Comparison of ENCODE assay signal across 8 cellular contexts in the genomic region with DNA sequence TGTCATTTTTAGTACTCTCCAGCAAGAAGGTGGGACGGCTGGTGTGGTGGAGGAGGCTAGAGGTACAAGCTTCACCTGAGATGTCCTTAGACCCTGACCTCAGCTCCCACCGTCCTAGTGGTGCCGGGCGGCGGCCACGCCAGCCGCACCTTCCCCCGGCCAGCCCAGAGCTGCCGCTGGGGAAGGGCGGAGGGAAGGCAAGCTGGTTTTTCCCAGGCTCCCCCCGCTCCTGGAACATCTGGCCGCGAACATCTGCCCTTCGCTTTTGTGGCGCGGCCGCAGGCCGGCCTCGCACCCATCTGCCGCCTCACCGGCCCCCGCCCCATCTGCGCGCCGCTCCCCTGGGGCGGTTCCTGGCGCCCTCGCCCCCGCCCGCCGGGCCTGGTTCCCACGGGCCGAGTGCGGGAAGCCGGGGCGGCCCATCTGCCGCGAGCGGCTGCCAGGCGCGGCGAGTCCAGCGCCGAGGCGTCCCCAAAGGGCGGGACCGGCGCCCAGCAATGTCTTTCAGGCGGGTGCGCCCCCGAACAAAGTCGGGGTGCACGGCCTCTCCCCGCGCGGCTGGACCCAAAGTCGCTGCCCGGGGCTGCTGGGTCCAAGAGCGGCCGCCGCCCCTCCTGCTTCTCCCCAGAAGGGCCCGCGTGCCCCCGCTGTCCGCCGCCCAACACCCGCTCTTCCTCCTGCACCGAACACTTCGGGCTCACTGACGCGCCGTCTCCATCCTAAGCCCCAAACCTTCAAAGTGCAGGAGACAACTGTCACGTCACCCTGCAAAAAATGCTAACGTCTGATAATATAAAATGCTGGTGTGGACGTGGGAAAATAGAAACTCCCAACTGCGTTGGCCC. TPM values are rescaled to one million over a fixed set of nuclear protein-coding genes. Genes with fewer than 3 reads are reported as not detected.
DNase-seq lines count a peak whose midpoint lies in the region; ATAC-seq, FAIRE-seq and TF ChIP-seq lines count a peak whose summit lies in the region.

No MANE protein-coding gene starts in this region.

- no peak overlapping the region for H3K27ac ChIP-seq in endothelial cell of umbilical vein (ENCODE audit: insufficient read depth, low read depth, low read length)
- no peak overlapping the region for H3K27ac ChIP-seq in naive thymus-derived CD4-positive, alpha-beta T cell (ENCODE audit: low read depth, low read length)

- H3K4me1 Mint-ChIP-seq in naive thymus-derived CD4-positive, alpha-beta T cell, result peaks cover 5 to 8% (median 6%) of the 10 kb centered on the region in 7 donors

- H3K27ac Mint-ChIP-seq in naive thymus-derived CD4-positive, alpha-beta T cell, result peak overlapping the region in 1 of 9 donors; percentile 78

- H3K4me3 ChIP-seq in endothelial cell of umbilical vein (replicated peaks in 1 of 3; ENCODE audit: insufficient read depth in 1 of 3, low read depth in 1 of 3, low read length in 3 of 3), result peak overlapping the region; percentile 21 to 51 (median 38)
- peak overlapping the region; percentile 9 for H3K4me3 ChIP-seq in naive thymus-derived CD4-positive, alpha-beta T cell (ENCODE audit: low read length)

- TF ChIP-seq CTCF in endothelial cell of umbilical vein (IDR thresholded peaks at IDR 0.05; ENCODE audit: extremely low read depth in 1 of 2, insufficient read depth in 1 of 2, low read depth in 1 of 2, low read length in 2 of 2), result no peak

- peaks cover 0 to 3% (median 0%) of the 10 kb centered on the region in 5 donors for H3K36me3 Mint-ChIP-seq in naive thymus-derived CD4-positive, alpha-beta T cell

- FAIRE-seq in endothelial cell of umbilical vein (lab: Jason Lieb, UNC), result no peak

- peak; percentile 27 to 59 (median 54) for DNase-seq in NCI-H1417 (lab: John Stamatoyannopoulos, UW)
- DNase-seq in NCI-H1417 treated with DMSO at 0.1 percent for 48 hours (lab: John Stamatoyannopoulos, UW), result no peak
- peak; percentile 57 for DNase-seq in NCI-H82 treated with DMSO at 0.1 percent for 48 hours (lab: John Stamatoyannopoulos, UW; ENCODE audit: unreplicated experiment)
- DNase-seq in endothelial cell of umbilical vein (ENCODE audit: low read depth, low spot score), result peak; percentile 36
- peak in 1 of 9 donors; percentile 52 for DNase-seq in naive thymus-derived CD4-positive, alpha-beta T cell
- DNase-seq in HCEC 1CT, result no peak
- no peak for DNase-seq in DMS79 treated with DMSO at 0.1 percent for 48 hours (lab: John Stamatoyannopoulos, UW)

- TF ChIP-seq POLR2A in endothelial cell of umbilical vein (IDR thresholded peaks at IDR 0.05; ENCODE audit: low read depth, low read length), result no peak

- H3K4me1 ChIP-seq in endothelial cell of umbilical vein (ENCODE audit: control insufficient read depth, extremely low read depth, insufficient read depth, low read length), result peaks cover 6% of the 10 kb centered on the region
- H3K4me1 ChIP-seq in naive thymus-derived CD4-positive, alpha-beta T cell (ENCODE audit: control insufficient read depth in 2 of 2, insufficient read depth in 2 of 2, low read length in 2 of 2), result peaks cover 0 to 6% of the 10 kb centered on the region in 2 donors

- H3K4me3 Mint-ChIP-seq in naive thymus-derived CD4-positive, alpha-beta T cell, result peak overlapping the region; percentile 74 to 95 (median 84)

- dilution Hi-C loops in endothelial cell of umbilical vein (cut with MboI; ENCODE audit: extremely low pct_ligation_motif_present, low sequenced_read_pairs), result no loop called here

- H3K9me1 ChIP-seq in endothelial cell of umbilical vein (replicated peaks; ENCODE audit: control insufficient read depth, extremely low read depth, insufficient read depth, low read length), result no peaks in the 10 kb centered on the region

- intact Hi-C loops in endothelial cell of umbilical vein (cut with micrococcal nuclease), result loop anchor here (1.0 to 2.0 kb wide), 2 partner anchors 14 to 17 kb away; partner anchors contain the start of gene ID1
- intact Hi-C loops in naive thymus-derived CD4-positive, alpha-beta T cell (cut with micrococcal nuclease), result loop anchor here in 1 of 2 donors (2.0 kb wide), 1 partner anchor 15 kb away; no protein-coding TSS in a partner anchor

- no peaks in the 10 kb centered on the region for H3K79me2 ChIP-seq in endothelial cell of umbilical vein (ENCODE audit: control insufficient read depth, insufficient read depth, low read length)

- H3K27me3 ChIP-seq in endothelial cell of umbilical vein (ENCODE audit: control insufficient read depth in 2 of 2, insufficient read depth in 2 of 2, low read length in 2 of 2), result no peaks in the 10 kb centered on the region
- peaks cover 4 to 6% of the 10 kb centered on the region in 2 donors for H3K27me3 ChIP-seq in naive thymus-derived CD4-positive, alpha-beta T cell (ENCODE audit: control insufficient read depth in 2 of 2, insufficient read depth in 2 of 2, low read length in 2 of 2)

- peak overlapping the region; percentile 21 for H3K9ac ChIP-seq in endothelial cell of umbilical vein (replicated peaks; ENCODE audit: extremely low read depth, insufficient read depth, low read length)

- POLR2A ChIA-PET in endothelial cell of umbilical vein (lab: Charles Lee), result interaction anchor here (2.9 kb wide), 1 partner anchor 17 kb away, joined by 17 read pairs; the partner anchor contains the start of gene ID1
- POLR2A ChIA-PET in naive thymus-derived CD4-positive, alpha-beta T cell (lab: Charles Lee), result interaction anchor here (0.6 kb wide), 1 partner anchor 12 kb away, joined by 3 read pairs; no protein-coding TSS in a partner anchor

- H4K20me1 ChIP-seq in endothelial cell of umbilical vein (replicated peaks; ENCODE audit: control insufficient read depth, extremely low read depth, insufficient read depth, low read length), result no peaks in the 10 kb centered on the region

- peak overlapping the region; percentile 86 for H2AFZ ChIP-seq in endothelial cell of umbilical vein (ENCODE audit: low read depth, low read length)

- CTCF ChIA-PET in endothelial cell of umbilical vein (lab: Charles Lee), result interaction anchor here (0.7 to 3.0 kb wide), 9 partner anchors 8 to 31 kb away, joined by 3 to 17 read pairs (median 5); partner anchors contain the start of gene ID1
- CTCF ChIA-PET in naive thymus-derived CD4-positive, alpha-beta T cell (lab: Charles Lee), result interaction anchor here (1.1 to 1.8 kb wide), 3 partner anchors 14 to 25 kb away, joined by 4 to 5 read pairs (median 4); no protein-coding TSS in a partner anchor

- ATAC-seq in naive thymus-derived CD4-positive, alpha-beta T cell, result peak; percentile 56
- ATAC-seq in GM21526 (IDR thresholded peaks at IDR 0.05; ENCODE audit: low FRiP score, unreplicated experiment), result no peak

- H3K36me3 ChIP-seq in endothelial cell of umbilical vein (ENCODE audit: control insufficient read depth in 2 of 2, extremely low read depth in 1 of 2, insufficient read depth in 2 of 2, low read length in 2 of 2), result no peaks in the 10 kb centered on the region
- H3K36me3 ChIP-seq in naive thymus-derived CD4-positive, alpha-beta T cell (ENCODE audit: control insufficient read depth in 2 of 3, insufficient read depth in 3 of 3, low read length in 3 of 3), result no peaks in the 10 kb centered on the region

- H3K4me2 ChIP-seq in endothelial cell of umbilical vein (ENCODE audit: insufficient read depth, low read length), result peak overlapping the region; percentile 70

- no peaks in the 10 kb centered on the region for H3K9me3 ChIP-seq in endothelial cell of umbilical vein (replicated peaks; ENCODE audit: control insufficient read depth, insufficient read depth, low read length)
- no peaks in the 10 kb centered on the region for H3K9me3 ChIP-seq in naive thymus-derived CD4-positive, alpha-beta T cell (ENCODE audit: control insufficient read depth in 2 of 3, low read length in 3 of 3)

- BruUV-seq in endothelial cell of umbilical vein (replicated peaks; lab: Mats Ljungman, UMichigan), result no TSS peak

- H3K9me3 Mint-ChIP-seq in naive thymus-derived CD4-positive, alpha-beta T cell, result peaks cover 0 to 1% (median 0%) of the 10 kb centered on the region in 11 donors

- H3K27me3 Mint-ChIP-seq in naive thymus-derived CD4-positive, alpha-beta T cell, result peaks cover 12 to 37% (median 22%) of the 10 kb centered on the region in 5 donors

TF ChIP-seq in endothelial cell of umbilical vein, 7 proteins besides CTCF, POLR2A, EP300 and RAD21 (continues in another document):
- no peak for TF ChIP-seq POLR2AphosphoS5 (IDR thresholded peaks at IDR 0.05; ENCODE audit: insufficient read depth, low read depth, low read length)
- TF ChIP-seq EZH2 (IDR thresholded peaks at IDR 0.05; ENCODE audit: borderline replicate concordance, low read depth, low read length, severe bottlenecking), result no peak
- no peak for TF ChIP-seq GATA2 (IDR thresholded peaks at IDR 0.05; ENCODE audit: insufficient read depth, insufficient read length, low read depth, low read length)
- TF ChIP-seq, protein P1, sequence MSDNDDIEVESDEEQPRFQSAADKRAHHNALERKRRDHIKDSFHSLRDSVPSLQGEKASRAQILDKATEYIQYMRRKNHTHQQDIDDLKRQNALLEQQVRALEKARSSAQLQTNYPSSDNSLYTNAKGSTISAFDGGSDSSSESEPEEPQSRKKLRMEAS (IDR thresholded peaks at IDR 0.05; ENCODE audit: insufficient read depth, insufficient read length), result no peak
- no peak for TF ChIP-seq FOS (IDR thresholded peaks at IDR 0.05; ENCODE audit: borderline replicate concordance, insufficient read depth, low read length)

RNA-seq across cellular contexts. Expression of gene ID1, which starts 17.3 kb away (rescaled TPM):
- total RNA-seq in endothelial cell of umbilical vein, result 64.4 and 78.9 TPM in 2 replicates
- 152 and 182 TPM in 2 replicates for polyA plus RNA-seq in endothelial cell of umbilical vein
- polyA plus RNA-seq in endothelial cell of umbilical vein (2011; cell fraction: cytosol; rRNA removed), result 78.6 and 160 TPM in 2 replicates
- 317 and 470 TPM in 2 replicates for polyA plus RNA-seq in endothelial cell of umbilical vein (2011; cell fraction: nucleus; rRNA removed)
- polyA plus RNA-seq in endothelial cell of umbilical vein (2012), result 67.3 and 67.6 TPM in 2 replicates
- polyA minus RNA-seq in endothelial cell of umbilical vein, result 41.5 and 55.2 TPM in 2 replicates
- polyA minus RNA-seq in endothelial cell of umbilical vein (2011; cell fraction: cytosol; rRNA and poly(A)+ RNA removed), result 500 TPM
- 83.0 and 266 TPM in 2 replicates for polyA minus RNA-seq in endothelial cell of umbilical vein (2011; cell fraction: nucleus; rRNA and poly(A)+ RNA removed)
- 10 to 100 TPM in 1 of 5 experiments, 1 to 10 TPM in 1, under 1 TPM in 3; 0.41 to 16.9 (median 0.62) TPM for total RNA-seq in naive thymus-derived CD4-positive, alpha-beta T cell
- not detected for polyA plus RNA-seq in naive thymus-derived CD4-positive, alpha-beta T cell

RNA-seq across cellular contexts. Expression of gene COX4I2, which starts 49.9 kb away (rescaled TPM):
- not detected in 2 replicates for total RNA-seq in endothelial cell of umbilical vein
- polyA plus RNA-seq in endothelial cell of umbilical vein, result not detected in 2 replicates
- not detected in 2 replicates for polyA plus RNA-seq in endothelial cell of umbilical vein (2011; cell fraction: cytosol; rRNA removed)
- not detected in 2 replicates for polyA plus RNA-seq in endothelial cell of umbilical vein (2011; cell fraction: nucleus; rRNA removed)
- not detected in 2 replicates for polyA plus RNA-seq in endothelial cell of umbilical vein (2012)
- not detected in 2 replicates for polyA minus RNA-seq in endothelial cell of umbilical vein
- not detected for polyA minus RNA-seq in endothelial cell of umbilical vein (2011; cell fraction: cytosol; rRNA and poly(A)+ RNA removed)
- not detected in 2 replicates for polyA minus RNA-seq in endothelial cell of umbilical vein (2011; cell fraction: nucleus; rRNA and poly(A)+ RNA removed)
- not detected for total RNA-seq in naive thymus-derived CD4-positive, alpha-beta T cell
- not detected for polyA plus RNA-seq in naive thymus-derived CD4-positive, alpha-beta T cell

Comparison
In these comparisons a context has a peak if more than half of its experiments do, and no peak if none do; other contexts are left out.
1. DNase-seq: peak in NCI-H1417 (3 of 3), NCI-H82 treated with DMSO at 0.1 percent for 48 hours (single experiment) and endothelial cell of umbilical vein (single experiment); none in NCI-H1417 treated with DMSO at 0.1 percent for 48 hours (single experiment), HCEC 1CT (single experiment) and DMS79 treated with DMSO at 0.1 percent for 48 hours (single experiment).